Comparison of ENCODE assay signal across 13 cellular contexts in genomic region chr1:116330342-116330652, GRCh38. TPM values are rescaled to one million over a fixed set of nuclear protein-coding genes. Genes with fewer than 3 reads are reported as not detected.
DNase-seq lines count a peak whose midpoint lies in the region; ATAC-seq, FAIRE-seq and TF ChIP-seq lines count a peak whose summit lies in the region.
"Had no signal": no experiment of that assay in that cellular context is flagged by ENCODE, and none has a peak within 500 bp of the region (broad histone marks: within the 10 kb centered on the region; RNA-seq: fewer than 3 reads in every experiment).

No MANE protein-coding gene starts in this region.

- ATAC-seq in stimulated activated memory B cell treated with anti-CD40 and anti-IgM and Interleukin-4, amounts not matched to agents 10 μg/mL and 1 μg/mL and 100 μg/mL, for 72 hours, result peak; percentile 36
- ATAC-seq in sciatic nerve, result no peak
- ATAC-seq in natural killer cell, result no peak

- no peaks in the 10 kb centered on the region for H3K36me3 ChIP-seq in KMS-11 (ENCODE audit: insufficient read depth)

- peaks cover 9% of the 10 kb centered on the region for H3K27me3 Mint-ChIP-seq in stimulated activated memory B cell treated with anti-CD40 and anti-IgM and Interleukin-4, amounts not matched to agents 10 μg/mL and 1 μg/mL and 100 μg/mL, for 72 hours
- peaks cover 10% of the 10 kb centered on the region for H3K27me3 Mint-ChIP-seq in HFFc6 (ENCODE audit: insufficient read depth)
- peaks cover 6 to 11% of the 10 kb centered on the region in 2 donors for H3K27me3 Mint-ChIP-seq in natural killer cell (ENCODE audit: low read depth in 2 of 2)
- H3K27me3 Mint-ChIP-seq: activated naive CD8-positive, alpha-beta T cell treated with anti-CD3 and anti-CD28 coated beads for 36 hours had no signal

- no peak for FAIRE-seq in GM12891 (lab: Jason Lieb, UNC)
- FAIRE-seq: urothelium cell line had no signal

- peak overlapping the region; percentile 59; the same call in 1 of the 2 replicates for H2AFZ ChIP-seq in KMS-11 (ENCODE audit: low read depth)

- no peaks in the 10 kb centered on the region for H3K36me3 Mint-ChIP-seq in stimulated activated memory B cell treated with anti-CD40 and anti-IgM and Interleukin-4, amounts not matched to agents 10 μg/mL and 1 μg/mL and 100 μg/mL, for 72 hours
- H3K36me3 Mint-ChIP-seq in HFFc6 (ENCODE audit: low read depth), result no peaks in the 10 kb centered on the region
- no peaks in the 10 kb centered on the region for H3K36me3 Mint-ChIP-seq in natural killer cell

- peak overlapping the region; percentile 34; the same call in 1 of the 2 replicates for H3K9ac ChIP-seq in KMS-11

- no peaks in the 10 kb centered on the region for H3K9me3 Mint-ChIP-seq in stimulated activated memory B cell treated with anti-CD40 and anti-IgM and Interleukin-4, amounts not matched to agents 10 μg/mL and 1 μg/mL and 100 μg/mL, for 72 hours
- H3K9me3 Mint-ChIP-seq in HFFc6 (no peaks in the 10 kb centered on the region), natural killer cell (no peaks in the 10 kb centered on the region)
- H3K9me3 Mint-ChIP-seq: activated naive CD8-positive, alpha-beta T cell treated with anti-CD3 and anti-CD28 coated beads for 36 hours; CD4-positive, CD25-positive, alpha-beta regulatory T cell had no signal

- no peaks in the 10 kb centered on the region for H4K20me1 ChIP-seq in KMS-11 (ENCODE audit: insufficient read depth)

- peak; percentile 83 for DNase-seq in NCI-H510A treated with DMSO at 0.1 percent for 48 hours (lab: John Stamatoyannopoulos, UW)
- peak; percentile 11 for DNase-seq in fibroblast of gingiva (ENCODE audit: low read depth)
- no peak for DNase-seq in sciatic nerve (ENCODE audit: low spot score)
- DNase-seq in HFFc6, result no peak
- no peak for DNase-seq in GM12891 (ENCODE audit: insufficient read length, low spot score)
- DNase-seq in natural killer cell, result no peak
- DNase-seq: activated naive CD8-positive, alpha-beta T cell treated with anti-CD3 and anti-CD28 coated beads for 36 hours; CD4-positive, CD25-positive, alpha-beta regulatory T cell; dermis blood vessel endothelial cell; T1000 had no signal

- H3K4me3 ChIP-seq in KMS-11 (IDR thresholded peaks at IDR 0.05; ENCODE audit: insufficient read depth, low read depth, low read length), result no peak overlapping the region

- peak overlapping the region; percentile 1 for H3K27ac Mint-ChIP-seq in stimulated activated memory B cell treated with anti-CD40 and anti-IgM and Interleukin-4, amounts not matched to agents 10 μg/mL and 1 μg/mL and 100 μg/mL, for 72 hours
- no peak overlapping the region for H3K27ac Mint-ChIP-seq in HFFc6
- no peak overlapping the region for H3K27ac Mint-ChIP-seq in natural killer cell
- H3K27ac Mint-ChIP-seq: activated naive CD8-positive, alpha-beta T cell treated with anti-CD3 and anti-CD28 coated beads for 36 hours had no signal

- peaks cover 31% of the 10 kb centered on the region for H3K4me1 Mint-ChIP-seq in stimulated activated memory B cell treated with anti-CD40 and anti-IgM and Interleukin-4, amounts not matched to agents 10 μg/mL and 1 μg/mL and 100 μg/mL, for 72 hours
- H3K4me1 Mint-ChIP-seq in HFFc6 (ENCODE audit: low read depth) (peaks cover 8% of the 10 kb centered on the region), natural killer cell (peaks cover 14% of the 10 kb centered on the region in 2 donors)

- peak overlapping the region; percentile 88 for H3K4me2 ChIP-seq in KMS-11

- peak overlapping the region; percentile 86 for H3K27ac ChIP-seq in KMS-11

- no peak for TF ChIP-seq POLR2A in GM12891 (IDR thresholded peaks at IDR 0.05; ENCODE audit: low read depth, low read length)

- H3K4me3 Mint-ChIP-seq in stimulated activated memory B cell treated with anti-CD40 and anti-IgM and Interleukin-4, amounts not matched to agents 10 μg/mL and 1 μg/mL and 100 μg/mL, for 72 hours, result no peak overlapping the region
- H3K4me3 Mint-ChIP-seq in HFFc6 (no peak overlapping the region), natural killer cell (no peak overlapping the region)
- H3K4me3 Mint-ChIP-seq: activated naive CD8-positive, alpha-beta T cell treated with anti-CD3 and anti-CD28 coated beads for 36 hours had no signal

- H3K4me1 ChIP-seq in KMS-11 (ENCODE audit: low read depth, poor library complexity, severe bottlenecking), result peaks cover 94% of the 10 kb centered on the region

- no peak for TF ChIP-seq CTCF in KMS-11 (conservative IDR thresholded peaks at IDR 0.05; ENCODE audit: low read depth, low read length)
- no peak for TF ChIP-seq CTCF in HFFc6 (IDR thresholded peaks at IDR 0.05)
- no peak for TF ChIP-seq CTCF in natural killer cell (IDR thresholded peaks at IDR 0.05)

- H3K27me3 ChIP-seq in KMS-11 (ENCODE audit: insufficient read depth, low read depth), result no peaks in the 10 kb centered on the region

- intact Hi-C loops in sciatic nerve (cut with DNase I) (no loop called here), natural killer cell (cut with micrococcal nuclease) (no loop called here)

- no peaks in the 10 kb centered on the region for H3K79me2 ChIP-seq in KMS-11 (ENCODE audit: insufficient read depth, low read depth)

TF ChIP-seq in GM12891, 5 proteins besides CTCF, POLR2A, EP300 and RAD21:
- no peak for TF ChIP-seq SPI1 (IDR thresholded peaks at IDR 0.05; ENCODE audit: low read depth, low read length)
- no peak for TF ChIP-seq TAF1 (IDR thresholded peaks at IDR 0.05; ENCODE audit: low read depth, low read length)
- no peak for TF ChIP-seq POLR2AphosphoS5 (IDR thresholded peaks at IDR 0.05; ENCODE audit: low read depth, low read length)
TF ChIP-seq in GM12891: peak in this region for 0.

RNA-seq across cellular contexts. Expression of gene ATP1A1, which starts 42.7 kb away (rescaled TPM):
- total RNA-seq in sciatic nerve, result 251 TPM
- total RNA-seq in HFFc6 (2021; fragmentation: NEBNext Ultra II Directional; extraction: Animal tissue kit (Norgen Biotek cat#: 25700)), result 100 to 1,000 TPM; 192 to 244 (median 222) TPM
- polyA plus RNA-seq in GM12891 (2012; ENCODE audit: low read depth, missing spikeins), result 209 TPM
- 100 to 1,000 TPM; 134 to 144 (median 140) TPM for total RNA-seq in natural killer cell

Comparison
In these comparisons a context has a peak if more than half of its experiments do, and no peak if none do; other contexts are left out.
1. DNase-seq: peak in NCI-H510A treated with DMSO at 0.1 percent for 48 hours (single experiment) and fibroblast of gingiva (single experiment); none in sciatic nerve (single experiment), HFFc6 (single experiment), GM12891 (single experiment) and natural killer cell (single experiment).